ENCODE assay signal across 1 cellular context in genomic region chr3:10196389-10197052, GRCh38.
TF ChIP-seq lines count a peak whose summit lies in the region.

No MANE protein-coding gene starts in this region.

TF ChIP-seq in SK-N-SH, 30 proteins besides CTCF, POLR2A, EP300 and RAD21 (continued from another document):
- TF ChIP-seq, protein P1, sequence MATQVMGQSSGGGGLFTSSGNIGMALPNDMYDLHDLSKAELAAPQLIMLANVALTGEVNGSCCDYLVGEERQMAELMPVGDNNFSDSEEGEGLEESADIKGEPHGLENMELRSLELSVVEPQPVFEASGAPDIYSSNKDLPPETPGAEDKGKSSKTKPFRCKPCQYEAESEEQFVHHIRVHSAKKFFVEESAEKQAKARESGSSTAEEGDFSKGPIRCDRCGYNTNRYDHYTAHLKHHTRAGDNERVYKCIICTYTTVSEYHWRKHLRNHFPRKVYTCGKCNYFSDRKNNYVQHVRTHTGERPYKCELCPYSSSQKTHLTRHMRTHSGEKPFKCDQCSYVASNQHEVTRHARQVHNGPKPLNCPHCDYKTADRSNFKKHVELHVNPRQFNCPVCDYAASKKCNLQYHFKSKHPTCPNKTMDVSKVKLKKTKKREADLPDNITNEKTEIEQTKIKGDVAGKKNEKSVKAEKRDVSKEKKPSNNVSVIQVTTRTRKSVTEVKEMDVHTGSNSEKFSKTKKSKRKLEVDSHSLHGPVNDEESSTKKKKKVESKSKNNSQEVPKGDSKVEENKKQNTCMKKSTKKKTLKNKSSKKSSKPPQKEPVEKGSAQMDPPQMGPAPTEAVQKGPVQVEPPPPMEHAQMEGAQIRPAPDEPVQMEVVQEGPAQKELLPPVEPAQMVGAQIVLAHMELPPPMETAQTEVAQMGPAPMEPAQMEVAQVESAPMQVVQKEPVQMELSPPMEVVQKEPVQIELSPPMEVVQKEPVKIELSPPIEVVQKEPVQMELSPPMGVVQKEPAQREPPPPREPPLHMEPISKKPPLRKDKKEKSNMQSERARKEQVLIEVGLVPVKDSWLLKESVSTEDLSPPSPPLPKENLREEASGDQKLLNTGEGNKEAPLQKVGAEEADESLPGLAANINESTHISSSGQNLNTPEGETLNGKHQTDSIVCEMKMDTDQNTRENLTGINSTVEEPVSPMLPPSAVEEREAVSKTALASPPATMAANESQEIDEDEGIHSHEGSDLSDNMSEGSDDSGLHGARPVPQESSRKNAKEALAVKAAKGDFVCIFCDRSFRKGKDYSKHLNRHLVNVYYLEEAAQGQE (IDR thresholded peaks at IDR 0.05; ENCODE audit: low read depth, low read length), result no peak
- TF ChIP-seq NFIC (IDR thresholded peaks at IDR 0.05; ENCODE audit: borderline replicate concordance), result no peak
- TF ChIP-seq POLR2AphosphoS5 (IDR thresholded peaks at IDR 0.05; ENCODE audit: low read depth, low read length), result no peak
- TF ChIP-seq TCF12 (IDR thresholded peaks at IDR 0.05), result no peak
- no peak for TF ChIP-seq ELF1 (IDR thresholded peaks at IDR 0.05)
- TF ChIP-seq NRF1 (IDR thresholded peaks at IDR 0.05; ENCODE audit: low read depth, low read length), result no peak
- no peak for TF ChIP-seq MXI1 (IDR thresholded peaks at IDR 0.05; ENCODE audit: low read depth, low read length)
